ENCODE assay signal across 8 cellular contexts in the genomic region with DNA sequence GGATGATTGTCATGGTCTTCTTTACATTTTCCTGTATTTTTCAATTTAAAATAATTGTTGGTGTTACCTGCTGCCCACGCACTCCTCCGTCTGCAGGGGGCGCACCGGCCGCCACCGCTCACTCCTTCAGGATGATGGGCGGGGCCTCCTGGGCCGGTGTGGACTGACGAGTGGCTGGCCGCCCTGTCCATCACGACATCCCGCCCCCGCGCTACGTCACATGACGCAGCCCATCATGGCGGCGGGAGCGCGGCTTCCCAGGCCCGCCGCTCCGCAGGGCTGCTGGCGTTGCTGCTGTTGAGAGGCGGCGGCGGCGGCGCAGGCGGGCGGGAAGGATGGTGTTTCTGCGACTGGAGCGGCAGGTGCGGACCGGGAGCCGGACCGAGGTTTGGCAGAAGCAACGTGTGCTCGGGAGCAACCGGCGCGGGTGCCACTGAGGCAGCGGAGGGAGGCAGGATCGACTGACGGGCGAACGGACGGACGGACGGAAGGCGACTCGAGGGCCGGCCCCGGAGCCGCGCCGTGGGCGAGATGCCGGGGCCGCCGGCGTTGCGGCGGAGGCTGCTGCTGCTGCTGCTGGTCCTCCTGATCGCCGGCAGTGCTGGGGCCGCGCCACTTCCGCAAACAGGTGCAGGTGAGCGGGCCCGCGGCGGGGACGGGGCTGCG. TPM values are rescaled to one million over a fixed set of nuclear protein-coding genes. Genes with fewer than 3 reads are reported as not detected.
A peak's percentile ranks its signal among the peaks of the same experiment; 100 is the strongest.
DNase-seq lines count a peak whose midpoint lies in the region; ATAC-seq and TF ChIP-seq lines count a peak whose summit lies in the region.

A gene (plus strand): TSS at position 216 of the 666 bp plus-strand sequence. CDS start 316 bp downstream, at position 532.

- H3K9me2 ChIP-seq in MM.1S (replicated peaks; ENCODE audit: insufficient read depth, low read length) = no peaks in the 10 kb centered on the region

- peak within 1 kb of the TSS; percentile 52 for H3K23ac ChIP-seq in neuronal stem cell (ENCODE audit: low read depth, low read length, poor library complexity)

- H3K4me2 ChIP-seq in MM.1S (ENCODE audit: low read depth, low read length) (peak within 1 kb of the TSS; percentile 57), neuronal stem cell (ENCODE audit: insufficient read depth, low read length, poor library complexity, severe bottlenecking) (peak within 1 kb of the TSS; percentile 65)

- H3K9me3 ChIP-seq in HAP-1 (no peaks in the 10 kb centered on the region), MM.1S (replicated peaks; ENCODE audit: insufficient read depth, low read length) (no peaks in the 10 kb centered on the region), SJCRH30 (replicated peaks) (no peaks in the 10 kb centered on the region), neuronal stem cell (replicated peaks in 1 of 2; ENCODE audit: control insufficient read depth in 2 of 2, insufficient read depth in 1 of 2, low read depth in 1 of 2, low read length in 2 of 2) (peaks cover 2 to 13% of the 10 kb centered on the region in 2 donors)

- TF ChIP-seq CTCF in MM.1S (IDR thresholded peaks at IDR 0.05; ENCODE audit: low read length) (peak; percentile 90), foreskin keratinocyte (conservative IDR thresholded peaks at IDR 0.05) (peak; percentile 99)

- no peak within 1 kb of the TSS for H3K4ac ChIP-seq in neuronal stem cell (ENCODE audit: low read length)

- peak within 1 kb of the TSS; percentile 69 for H2AK5ac ChIP-seq in neuronal stem cell (ENCODE audit: low read depth, low read length)

- in situ Hi-C loops in HAP-1 (cut with MboI; ENCODE audit: low sequenced_read_pairs) = loop anchor here (10.0 kb wide), 1 partner anchor 58 kb away; no protein-coding TSS in a partner anchor

- H2BK15ac ChIP-seq in neuronal stem cell (ENCODE audit: low read length) = no peak within 1 kb of the TSS

- no peak within 1 kb of the TSS for H2BK12ac ChIP-seq in neuronal stem cell (ENCODE audit: low read length)

- DNase-seq in GF-D8 (lab: John Stamatoyannopoulos, UW) (peak; percentile 72), HAP-1 (ENCODE audit: low spot score in 2 of 2) (peak; percentile 71 to 94), MM.1S (peak; percentile 90), SJCRH30 (peak; percentile 92 to 96), foreskin keratinocyte (peak; percentile 44 to 73), neuronal stem cell (ENCODE audit: low spot score) (peak; percentile 94), substantia nigra (lab: John Stamatoyannopoulos, UW) (peak; percentile 47 to 96 (median 89))
- peak; percentile 92 for DNase-seq in activated gamma-delta T cell treated with anti-CD3 and anti-CD28 coated beads, Interleukin-2, amount 50 U/mL, for 16 hours (ENCODE audit: low read depth)

- peak; percentile 91 for ATAC-seq in foreskin keratinocyte

- WGBS in neuronal stem cell (ENCODE audit: extremely low coverage in 2 of 2, insufficient read length in 2 of 2, insufficient replicate concordance in 1 of 2), 2 donors = no CpG with 5 or more reads among the region's 75 CpGs

- peak within 1 kb of the TSS; percentile 91 for H3K4me3 ChIP-seq in HAP-1
- peak within 1 kb of the TSS; percentile 97 for H3K4me3 ChIP-seq in MM.1S (ENCODE audit: low read length)
- peak within 1 kb of the TSS; percentile 94 for H3K4me3 ChIP-seq in SJCRH30
- peak within 1 kb of the TSS; percentile 97 to 100 for H3K4me3 ChIP-seq in neuronal stem cell (ENCODE audit: low read length in 2 of 2)

- H3K18ac ChIP-seq in neuronal stem cell (ENCODE audit: low read length) = peak within 1 kb of the TSS; percentile 97

- no peaks in the 10 kb centered on the region for H3K27me3 ChIP-seq in HAP-1 (ENCODE audit: low read depth)
- H3K27me3 ChIP-seq in MM.1S (replicated peaks; ENCODE audit: insufficient read depth, low read length) = no peaks in the 10 kb centered on the region
- no peaks in the 10 kb centered on the region for H3K27me3 ChIP-seq in SJCRH30
- no peaks in the 10 kb centered on the region for H3K27me3 ChIP-seq in foreskin keratinocyte
- no peaks in the 10 kb centered on the region for H3K27me3 ChIP-seq in neuronal stem cell (ENCODE audit: control insufficient read depth in 3 of 3, insufficient read depth in 3 of 3, low read depth in 1 of 3, low read length in 3 of 3)

- H3K27ac ChIP-seq in MM.1S (ENCODE audit: low read length) (peak within 1 kb of the TSS; percentile 50; the same call in 1 of the 2 replicates), SJCRH30 (peak within 1 kb of the TSS; percentile 28), foreskin keratinocyte (peak within 1 kb of the TSS; percentile 63), neuronal stem cell (replicated peaks; ENCODE audit: low read length) (no peak within 1 kb of the TSS), substantia nigra (ENCODE audit: low read depth, low read length, poor library complexity, severe bottlenecking) (peak within 1 kb of the TSS; percentile 70)

- no peak within 1 kb of the TSS for H2BK5ac ChIP-seq in neuronal stem cell (ENCODE audit: low read length)

- peak within 1 kb of the TSS; percentile 97 for H3K14ac ChIP-seq in neuronal stem cell (ENCODE audit: low read length)

- H3K9ac ChIP-seq in MM.1S (ENCODE audit: low read length) = peak within 1 kb of the TSS; percentile 90
- peak within 1 kb of the TSS; percentile 98 for H3K9ac ChIP-seq in neuronal stem cell (ENCODE audit: low read depth, low read length, poor library complexity)

- peaks cover 21% of the 10 kb centered on the region for H4K20me1 ChIP-seq in MM.1S (ENCODE audit: insufficient read depth, low read length)

- H3K36me3 ChIP-seq in HAP-1 (replicated peaks) (no peaks in the 10 kb centered on the region), MM.1S (replicated peaks; ENCODE audit: insufficient read depth, low read length) (no peaks in the 10 kb centered on the region), SJCRH30 (no peaks in the 10 kb centered on the region), neuronal stem cell (replicated peaks in 1 of 2; ENCODE audit: control insufficient read depth in 2 of 2, insufficient read depth in 2 of 2, low read length in 2 of 2) (no peaks in the 10 kb centered on the region)

- H4K8ac ChIP-seq in neuronal stem cell (ENCODE audit: low read depth, low read length) = peak within 1 kb of the TSS; percentile 79

- H2AFZ ChIP-seq in MM.1S (ENCODE audit: low read length) (peak within 1 kb of the TSS; percentile 94), neuronal stem cell (ENCODE audit: low read length) (peak within 1 kb of the TSS; percentile 100)

- H3K79me1 ChIP-seq in neuronal stem cell (ENCODE audit: low read depth, low read length) = peaks cover 5% of the 10 kb centered on the region

- H3K4me1 ChIP-seq in HAP-1 = peaks cover 18% of the 10 kb centered on the region
- H3K4me1 ChIP-seq in MM.1S (ENCODE audit: low read length) = peaks cover 13% of the 10 kb centered on the region; the same call in 1 of the 2 replicates
- no peaks in the 10 kb centered on the region for H3K4me1 ChIP-seq in SJCRH30
- peaks cover 10% of the 10 kb centered on the region for H3K4me1 ChIP-seq in foreskin keratinocyte
- H3K4me1 ChIP-seq in neuronal stem cell (ENCODE audit: control insufficient read depth in 2 of 2, insufficient read depth in 1 of 2, low read depth in 1 of 2, low read length in 2 of 2) = peaks cover 0 to 19% of the 10 kb centered on the region in 2 donors

- no peak within 1 kb of the TSS for H2BK120ac ChIP-seq in neuronal stem cell (ENCODE audit: low read depth, low read length)

- H3K79me2 ChIP-seq in MM.1S (ENCODE audit: low read length) = peaks cover 51% of the 10 kb centered on the region

- H3F3A ChIP-seq in MM.1S (ENCODE audit: insufficient read depth, low read length) = no peaks in the 10 kb centered on the region

- no peak within 1 kb of the TSS for H4K91ac ChIP-seq in neuronal stem cell (ENCODE audit: low read depth, low read length, poor library complexity)

RNA-seq across cellular contexts. Expression of the gene that starts here (rescaled TPM):
- 15.9 and 16.1 TPM in 2 replicates for total RNA-seq in SJCRH30 (2014; rRNA removed; shearing (Covaris generic))
- total RNA-seq in foreskin keratinocyte = 13.8 and 14.2 TPM in 2 replicates
- 2.2 and 2.7 TPM in 2 replicates for polyA plus RNA-seq in foreskin keratinocyte
- polyA plus RNA-seq in neuronal stem cell (2013, experiment 1 of 2) = 6.7 TPM
- 7.3 TPM for polyA plus RNA-seq in neuronal stem cell (2013, experiment 2 of 2)
